Comparison of ENCODE assay signal across 8 cellular contexts in the genomic region with DNA sequence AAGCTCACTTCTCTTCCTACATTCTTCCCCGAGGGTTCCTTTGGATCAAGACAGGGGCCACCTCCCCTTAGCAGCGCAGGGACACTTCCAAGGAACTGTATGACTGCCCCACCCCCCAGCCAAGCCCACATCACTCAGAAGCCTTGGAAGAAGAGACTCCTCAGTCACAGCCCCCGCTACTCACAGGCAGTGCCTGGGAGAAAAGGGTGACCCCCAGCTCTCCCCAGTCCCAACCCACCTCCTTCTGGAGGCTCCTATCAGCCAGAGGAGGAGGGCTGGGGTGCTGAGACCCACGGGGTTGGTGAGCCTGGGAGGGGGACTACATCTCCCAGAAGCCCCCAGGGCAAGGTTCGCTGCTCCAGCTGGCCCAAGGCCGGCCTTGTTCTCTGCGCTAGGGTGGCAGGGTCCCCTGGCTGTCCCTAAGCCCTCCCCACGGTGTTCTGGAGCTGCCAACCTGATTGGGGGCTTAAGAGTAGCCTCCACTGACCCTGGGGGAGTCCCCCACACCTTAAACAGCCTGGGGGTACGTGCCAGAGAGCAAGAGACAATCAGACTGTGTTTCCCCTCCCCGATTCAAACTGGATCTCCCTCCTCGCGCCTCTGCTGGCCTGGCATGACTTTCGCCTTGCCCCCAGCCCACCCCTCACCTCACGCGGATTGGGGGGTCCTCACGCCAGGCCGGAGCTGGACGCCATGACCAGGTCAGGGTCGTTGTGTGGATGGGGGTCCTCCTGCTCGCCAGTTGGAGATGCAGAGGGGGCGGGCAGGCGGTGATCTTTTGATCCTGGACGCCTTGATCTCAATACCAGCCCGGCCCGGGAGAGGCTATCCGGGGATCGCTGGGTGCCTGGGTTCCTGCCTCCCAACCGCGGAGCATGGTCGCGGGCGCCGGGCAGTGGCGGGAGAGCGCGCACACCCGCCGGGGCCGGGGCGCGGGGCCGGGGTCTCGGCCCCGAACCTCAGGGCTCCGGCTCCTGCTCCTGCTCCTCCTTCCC. TPM values are rescaled to one million over a fixed set of nuclear protein-coding genes. Genes with fewer than 3 reads are reported as not detected.
DNase-seq lines count a peak whose midpoint lies in the region; ATAC-seq and TF ChIP-seq lines count a peak whose summit lies in the region.

No MANE protein-coding gene starts in this region.

- no peak for TF ChIP-seq CTCF in C4-2B (conservative IDR thresholded peaks at IDR 0.05)
- no peak for TF ChIP-seq CTCF in tibial artery (IDR thresholded peaks at IDR 0.05)

- peak overlapping the region; percentile 72 for H3K23ac ChIP-seq in mesendoderm (ENCODE audit: low read length)

- H3K27ac ChIP-seq in C4-2B (peak overlapping the region; percentile 98), GM23248 (peak overlapping the region; percentile 99), duodenal mucosa (ENCODE audit: low read depth, low read length) (peak overlapping the region; percentile 71), mesendoderm (ENCODE audit: low read depth, low read length) (no peak overlapping the region), tibial artery (peak overlapping the region; percentile 85 to 99)

- H3K36me3 ChIP-seq in GM23248 (ENCODE audit: low read depth) (no peaks in the 10 kb centered on the region), duodenal mucosa (ENCODE audit: control insufficient read depth in 1 of 2, insufficient read depth in 2 of 2, low read length in 2 of 2) (no peaks in the 10 kb centered on the region), mesendoderm (ENCODE audit: control insufficient read depth, insufficient read depth, low read length) (no peaks in the 10 kb centered on the region), tibial artery (no peaks in the 10 kb centered on the region)

- no peaks in the 10 kb centered on the region for H3K27me3 ChIP-seq in GM23248 (replicated peaks; ENCODE audit: insufficient read depth)
- H3K27me3 ChIP-seq in duodenal mucosa (ENCODE audit: control insufficient read depth in 1 of 2, insufficient read depth in 2 of 2, low read length in 2 of 2), result no peaks in the 10 kb centered on the region
- no peaks in the 10 kb centered on the region for H3K27me3 ChIP-seq in mesendoderm (ENCODE audit: insufficient read depth, low read length, poor library complexity)
- H3K27me3 ChIP-seq in tibial artery, result no peaks in the 10 kb centered on the region

- in situ Hi-C loops in GM23248 (cut with MboI), result no loop called here

- H3K4me3 ChIP-seq in GM23248 (peak overlapping the region; percentile 96), duodenal mucosa (ENCODE audit: low read depth in 1 of 2, low read length in 2 of 2) (peak overlapping the region; percentile 97 to 98), mesendoderm (ENCODE audit: low read length) (peak overlapping the region; percentile 87), tibial artery (peak overlapping the region; percentile 72 to 91)

- WGBS in GM23248 (ENCODE audit: low coverage in 1 of 2, low lambda C conversion rate in 2 of 2, missing lambda C conversion rate in 2 of 2), 2 experiments, result 1 to 3% methylated on average over 34 to 40 of the region's 45 CpGs
- no CpG with 5 or more reads among the region's 45 CpGs for WGBS in mesendoderm (ENCODE audit: extremely low coverage, insufficient coverage, low lambda C conversion rate)

- H3K4me2 ChIP-seq in GM23248 (ENCODE audit: unreplicated experiment), result peak overlapping the region; percentile 77
- H3K4me2 ChIP-seq in mesendoderm (ENCODE audit: low read length), result peak overlapping the region; percentile 97

- H4K5ac ChIP-seq in mesendoderm (ENCODE audit: low read length), result no peak overlapping the region

- peaks cover 21% of the 10 kb centered on the region for H3K36me3 Mint-ChIP-seq in T-helper 2 cell treated with Interferon-gamma antibody and Interleukin-4, amounts not matched to agents 5 μg/mL and 100 μg/mL, for 36 hours (ENCODE audit: low read depth)

- H4K8ac ChIP-seq in mesendoderm (ENCODE audit: low read depth, low read length), result no peak overlapping the region

- peaks cover 68% of the 10 kb centered on the region for H3K79me2 ChIP-seq in GM23248 (ENCODE audit: insufficient read depth)
- H3K79me2 ChIP-seq in mesendoderm (ENCODE audit: control insufficient read depth, insufficient read depth, low read length), result peaks cover 49% of the 10 kb centered on the region

- peaks cover 38% of the 10 kb centered on the region for H3F3A ChIP-seq in GM23248 (ENCODE audit: insufficient read depth)

- peak; percentile 68 for DNase-seq in GM23248
- peak; percentile 38 for DNase-seq in T-helper 2 cell treated with Interferon-gamma antibody and Interleukin-4, amounts not matched to agents 5 μg/mL and 100 μg/mL, for 36 hours (ENCODE audit: low spot score)
- peak; percentile 78 for DNase-seq in mesendoderm
- peak; percentile 66 to 83 for DNase-seq in tibial artery

- peak overlapping the region; percentile 51 for H2BK5ac ChIP-seq in mesendoderm (ENCODE audit: low read length)

- H3K9me2 ChIP-seq in GM23248 (ENCODE audit: insufficient read depth), result no peaks in the 10 kb centered on the region

- H3K4me3 Mint-ChIP-seq in T-helper 2 cell treated with Interferon-gamma antibody and Interleukin-4, amounts not matched to agents 5 μg/mL and 100 μg/mL, for 36 hours, result peak overlapping the region; percentile 94

- H3K79me1 ChIP-seq in mesendoderm (ENCODE audit: low read length), result peaks cover 13% of the 10 kb centered on the region

- H4K20me1 ChIP-seq in GM23248 (ENCODE audit: insufficient read depth), result no peaks in the 10 kb centered on the region

- H3K4ac ChIP-seq in mesendoderm (ENCODE audit: low read depth, low read length), result peak overlapping the region; percentile 64

- intact Hi-C loops in tibial artery (cut with DNase I; ENCODE audit: low total_unique reads), result loop anchor here (5.0 kb wide), 1 partner anchor 133 kb away; a partner anchor contains a TSS

- H2BK120ac ChIP-seq in mesendoderm (ENCODE audit: low read depth, low read length), result peak overlapping the region; percentile 2

- H2AFZ ChIP-seq in GM23248, result no peak overlapping the region

- peaks cover 60% of the 10 kb centered on the region for H3K4me1 Mint-ChIP-seq in T-helper 2 cell treated with Interferon-gamma antibody and Interleukin-4, amounts not matched to agents 5 μg/mL and 100 μg/mL, for 36 hours (ENCODE audit: low read depth)

- H3K56ac ChIP-seq in mesendoderm (ENCODE audit: low read length), result peak overlapping the region; percentile 97

- H2AK5ac ChIP-seq in mesendoderm (ENCODE audit: low read length), result no peak overlapping the region

- no peaks in the 10 kb centered on the region for H3K9me3 Mint-ChIP-seq in T-helper 2 cell treated with Interferon-gamma antibody and Interleukin-4, amounts not matched to agents 5 μg/mL and 100 μg/mL, for 36 hours

- no peaks in the 10 kb centered on the region for H3K9me3 ChIP-seq in GM23248 (ENCODE audit: low read depth)
- no peaks in the 10 kb centered on the region for H3K9me3 ChIP-seq in duodenal mucosa (ENCODE audit: control insufficient read depth in 1 of 2, low read length in 2 of 2)
- H3K9me3 ChIP-seq in tibial artery, result no peaks in the 10 kb centered on the region

- H3K4me1 ChIP-seq in GM23248 (ENCODE audit: insufficient read depth) (peaks cover 31% of the 10 kb centered on the region), duodenal mucosa (ENCODE audit: control insufficient read depth in 1 of 2, insufficient read depth in 2 of 2, low read length in 2 of 2) (peaks cover 48 to 63% of the 10 kb centered on the region in 2 donors), mesendoderm (ENCODE audit: control insufficient read depth, low read depth, low read length) (peaks cover 31% of the 10 kb centered on the region), tibial artery (peaks cover 21 to 58% (median 49%) of the 10 kb centered on the region in 4 donors)

- peak overlapping the region; percentile 82 for H3K27ac Mint-ChIP-seq in T-helper 2 cell treated with Interferon-gamma antibody and Interleukin-4, amounts not matched to agents 5 μg/mL and 100 μg/mL, for 36 hours

- peak overlapping the region; percentile 54 for H3K18ac ChIP-seq in mesendoderm (ENCODE audit: low read length)

- peaks cover 2% of the 10 kb centered on the region for H3K27me3 Mint-ChIP-seq in T-helper 2 cell treated with Interferon-gamma antibody and Interleukin-4, amounts not matched to agents 5 μg/mL and 100 μg/mL, for 36 hours (ENCODE audit: low read depth)

- no peak overlapping the region for H2BK15ac ChIP-seq in mesendoderm (replicated peaks; ENCODE audit: low read depth)

- ATAC-seq in HG03045 (IDR thresholded peaks at IDR 0.05; ENCODE audit: unreplicated experiment) (no peak), GM21526 (IDR thresholded peaks at IDR 0.05; ENCODE audit: low FRiP score, unreplicated experiment) (no peak)

- H3K9ac ChIP-seq in GM23248 (peak overlapping the region; percentile 90), duodenal mucosa (ENCODE audit: low read depth in 1 of 2, low read length in 2 of 2) (peak overlapping the region; percentile 91 to 96), mesendoderm (ENCODE audit: low read length) (peak overlapping the region; percentile 96)

RNA-seq across cellular contexts. Expression of a gene that starts 0.8 kb away (rescaled TPM):
- 13.9 and 17.6 TPM in 2 replicates for total RNA-seq in GM23248 (2014; rRNA removed; shearing (Covaris generic))
- 7.2 TPM in 2 replicates for polyA plus RNA-seq in GM23248 (2016; fragmentation: Nextera tagmentation; extraction: Ambion mirVana)
- polyA plus RNA-seq in mesendoderm (2013, experiment 1 of 2), result 65.1 TPM
- 69.1 TPM for polyA plus RNA-seq in mesendoderm (2013, experiment 2 of 2)

RNA-seq across cellular contexts. Expression of a gene that starts 31.2 kb away (rescaled TPM):
- total RNA-seq in GM23248 (2014; rRNA removed; shearing (Covaris generic)), result not detected in 2 replicates
- 0.27 and 0.28 TPM in 2 replicates for polyA plus RNA-seq in GM23248 (2016; fragmentation: Nextera tagmentation; extraction: Ambion mirVana)
- 0.31 TPM for polyA plus RNA-seq in mesendoderm (2013, experiment 1 of 2)
- polyA plus RNA-seq in mesendoderm (2013, experiment 2 of 2), result 0.43 TPM

RNA-seq across cellular contexts. Expression of a gene that starts 41.2 kb away (rescaled TPM):
- not detected in 2 replicates for total RNA-seq in GM23248 (2014; rRNA removed; shearing (Covaris generic))
- polyA plus RNA-seq in GM23248 (2016; fragmentation: Nextera tagmentation; extraction: Ambion mirVana), result not detected in 2 replicates
- polyA plus RNA-seq in mesendoderm (2013, experiment 1 of 2), result 0.80 TPM
- polyA plus RNA-seq in mesendoderm (2013, experiment 2 of 2), result 0.70 TPM

RNA-seq across cellular contexts. Expression of a gene that starts 46.7 kb away (rescaled TPM):
- not detected in 2 replicates for total RNA-seq in GM23248 (2014; rRNA removed; shearing (Covaris generic))
- not detected in 2 replicates for polyA plus RNA-seq in GM23248 (2016; fragmentation: Nextera tagmentation; extraction: Ambion mirVana)
- polyA plus RNA-seq in mesendoderm (2013, experiment 1 of 2), result 0.04 TPM
- polyA plus RNA-seq in mesendoderm (2013, experiment 2 of 2), result not detected
